Comparison of ENCODE assay signal across 8 cellular contexts in the genomic region with DNA sequence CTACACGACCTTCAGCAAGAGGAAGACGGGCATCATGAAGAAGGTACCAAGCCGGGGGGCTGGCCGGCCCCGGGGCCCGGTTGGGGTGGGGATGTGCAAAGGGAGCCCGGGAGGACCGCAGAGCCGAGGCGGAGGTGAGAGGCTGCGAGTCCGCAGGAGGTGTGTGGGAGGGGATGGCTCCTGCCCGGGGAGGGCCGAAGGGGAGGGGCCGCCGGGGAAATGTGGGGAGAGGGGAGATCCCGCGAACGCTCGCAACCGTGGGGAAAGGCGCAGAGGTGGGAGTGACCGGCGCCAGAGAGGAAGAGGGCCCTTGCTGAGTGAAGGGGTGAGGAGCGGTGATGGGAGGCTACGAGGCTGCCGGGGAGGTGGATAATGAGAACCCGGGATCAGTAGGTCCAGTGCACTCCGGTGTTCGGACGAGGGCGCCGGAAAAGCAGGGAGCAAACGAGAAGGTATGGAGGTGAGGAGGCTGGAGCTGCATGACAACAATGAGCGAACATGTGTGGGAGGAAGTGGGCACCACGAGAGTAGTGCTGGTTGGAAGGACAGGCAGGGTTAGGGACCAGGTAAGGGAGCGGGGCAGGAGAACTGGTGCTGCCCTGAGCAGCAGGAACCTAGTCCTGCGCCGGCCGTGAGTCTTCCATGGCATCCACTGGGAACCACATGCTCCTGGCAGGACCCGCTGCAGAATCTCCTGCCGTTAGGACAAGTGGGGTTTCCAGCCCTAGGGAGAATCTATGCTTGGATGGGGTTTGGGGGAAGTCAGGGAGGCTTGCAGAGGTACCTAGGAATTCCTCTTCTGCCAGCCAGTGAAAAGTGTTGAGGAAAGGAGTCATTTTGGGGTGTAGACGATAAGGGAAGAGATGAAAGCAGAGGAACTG. TPM values are rescaled to one million over a fixed set of nuclear protein-coding genes. Genes with fewer than 3 reads are reported as not detected.
A peak's percentile ranks its signal among the peaks of the same experiment; 100 is the strongest.
DNase-seq lines count a peak whose midpoint lies in the region; ATAC-seq and TF ChIP-seq lines count a peak whose summit lies in the region.

No MANE protein-coding gene starts in this region.

- H3K4me1 ChIP-seq in H9 (ENCODE audit: insufficient read depth, low read length): peaks cover 4% of the 10 kb centered on the region; the same call in 1 of the 2 replicates
- peaks cover 43% of the 10 kb centered on the region for H3K4me1 ChIP-seq in adipocyte (ENCODE audit: control insufficient read depth, insufficient read depth, low read length)
- H3K4me1 ChIP-seq in hepatocyte (ENCODE audit: insufficient read depth): peaks cover 23% of the 10 kb centered on the region
- peaks cover 34% of the 10 kb centered on the region for H3K4me1 ChIP-seq in psoas muscle

- H3K9ac ChIP-seq in H9 (ENCODE audit: extremely low read depth, insufficient read length, low read length): peak overlapping the region; percentile 73
- peak overlapping the region; percentile 95 for H3K9ac ChIP-seq in adipocyte (ENCODE audit: low read length)

- peaks cover 6% of the 10 kb centered on the region for H3K27me3 Mint-ChIP-seq in H9 (ENCODE audit: low read depth)

- WGBS in H9 (ENCODE audit: extremely low coverage, insufficient read length, low lambda C conversion rate): no CpG with 5 or more reads among the region's 43 CpGs
- 2% methylated on average over 20 of the region's 43 CpGs for WGBS in hepatocyte (ENCODE audit: low lambda C conversion rate, missing lambda C conversion rate)
- WGBS in psoas muscle, 3 donors: 1 to 2% (median 1%) methylated on average over 43 of the region's 43 CpGs

- no peak overlapping the region for H3T11ph ChIP-seq in H9 (ENCODE audit: low read length)

- peaks cover 20 to 37% (median 34%) of the 10 kb centered on the region in 3 experiments for H3K36me3 Mint-ChIP-seq in H9 (ENCODE audit: insufficient read depth in 1 of 3, low read depth in 3 of 3)

- H2AFZ ChIP-seq in H9 (ENCODE audit: low read length): no peak overlapping the region
- H2AFZ ChIP-seq in hepatocyte: peak overlapping the region; percentile 41

- no peaks in the 10 kb centered on the region for H3K9me3 ChIP-seq in H9 (ENCODE audit: control insufficient read depth, low read depth, low read length)
- no peaks in the 10 kb centered on the region for H3K9me3 ChIP-seq in adipocyte (ENCODE audit: control insufficient read depth, low read length)
- H3K9me3 ChIP-seq in hepatocyte (ENCODE audit: low read depth): no peaks in the 10 kb centered on the region
- H3K9me3 ChIP-seq in psoas muscle: no peaks in the 10 kb centered on the region

- no peak for DNase-seq in AG10803 (ENCODE audit: low read depth)
- no peak for DNase-seq in H9
- DNase-seq in SK-MEL-5 (ENCODE audit: low read depth, low spot score): peak; percentile 10
- DNase-seq in adipocyte (ENCODE audit: low read depth): peak; percentile 59
- DNase-seq in hepatocyte (ENCODE audit: low spot score): peak; percentile 62
- peak; percentile 49 to 72 for DNase-seq in psoas muscle
- no peak for DNase-seq in NCI-H524 treated with DMSO at 0.1 percent for 48 hours (lab: John Stamatoyannopoulos, UW)
- no peak for DNase-seq in NCI-H226

- H3K27ac Mint-ChIP-seq in H9: peak overlapping the region in 2 of 3 experiments; percentile 85 to 93; a peak in 5 of 7 replicates

- H3K4me1 Mint-ChIP-seq in H9: peaks cover 32 to 35% of the 10 kb centered on the region in 2 experiments

- no peaks in the 10 kb centered on the region for H3K27me3 ChIP-seq in H9 (ENCODE audit: insufficient read depth, low read length)
- H3K27me3 ChIP-seq in adipocyte (replicated peaks; ENCODE audit: control insufficient read depth, insufficient read depth, low read length): no peaks in the 10 kb centered on the region
- H3K27me3 ChIP-seq in hepatocyte: no peaks in the 10 kb centered on the region
- no peaks in the 10 kb centered on the region for H3K27me3 ChIP-seq in psoas muscle (ENCODE audit: insufficient read depth in 3 of 3, low read length in 2 of 3)

- H2BK20ac ChIP-seq in H9 (ENCODE audit: low read depth, low read length, poor library complexity, severe bottlenecking): no peak overlapping the region

- no peaks in the 10 kb centered on the region for H3K9me2 ChIP-seq in hepatocyte (replicated peaks; ENCODE audit: insufficient read depth)

- no peak overlapping the region for H4K91ac ChIP-seq in H9 (ENCODE audit: insufficient read length, low read depth, low read length)

- H3K36me3 ChIP-seq in adipocyte (ENCODE audit: control insufficient read depth, insufficient read depth, low read length, severe bottlenecking) (peaks cover 19% of the 10 kb centered on the region), hepatocyte (replicated peaks; ENCODE audit: insufficient read depth, low read depth) (no peaks in the 10 kb centered on the region), psoas muscle (ENCODE audit: insufficient read depth in 1 of 2, low read depth in 1 of 2) (peaks cover 0 to 25% of the 10 kb centered on the region in 2 donors)

- TF ChIP-seq CTCF in AG10803 (conservative IDR thresholded peaks at IDR 0.05; ENCODE audit: low read length) (no peak), H9 (conservative IDR thresholded peaks at IDR 0.05) (no peak), hepatocyte (IDR thresholded peaks at IDR 0.05; ENCODE audit: poor library complexity) (no peak), psoas muscle (IDR thresholded peaks at IDR 0.05) (no peak)

- intact Hi-C loops in psoas muscle (cut with DNase I): no loop called here

- H4K20me1 ChIP-seq in H9 (ENCODE audit: control insufficient read depth, insufficient read depth, insufficient read length) (no peaks in the 10 kb centered on the region), hepatocyte (ENCODE audit: insufficient read depth, poor library complexity, severe bottlenecking) (peaks cover 18% of the 10 kb centered on the region)

- H3K79me2 ChIP-seq in H9 (ENCODE audit: insufficient read depth, low read length): peaks cover 2% of the 10 kb centered on the region; the same call in 1 of the 2 replicates
- H3K79me2 ChIP-seq in hepatocyte: peaks cover 36% of the 10 kb centered on the region

- H4K5ac ChIP-seq in H9 (ENCODE audit: insufficient read length, low read depth, low read length): no peak overlapping the region

- peaks cover 23% of the 10 kb centered on the region for H3K23me2 ChIP-seq in H9 (ENCODE audit: insufficient read length, low read depth, low read length, poor library complexity, severe bottlenecking)

- peak overlapping the region; percentile 99 for H3K18ac ChIP-seq in H9 (ENCODE audit: insufficient read length, low read depth, low read length)

- H3K56ac ChIP-seq in H9 (ENCODE audit: insufficient read length, low read depth, low read length): no peak overlapping the region

- H3K14ac ChIP-seq in H9 (ENCODE audit: insufficient read depth, low read length): peak overlapping the region; percentile 81

- no peak overlapping the region for H4K8ac ChIP-seq in H9 (replicated peaks; ENCODE audit: insufficient read length, low read depth, low read length)

- H2BK15ac ChIP-seq in H9 (ENCODE audit: low read depth, low read length): no peak overlapping the region

- H3K27ac ChIP-seq in H9 (ENCODE audit: insufficient read length, low read depth, low read length) (no peak overlapping the region), hepatocyte (peak overlapping the region; percentile 92), psoas muscle (peak overlapping the region; percentile 97)

- in situ Hi-C loops in SK-MEL-5 (cut with HindIII; ENCODE audit: low pct_unique_long_range_greater_than_20kb, low sequenced_read_pairs): no loop called here

- peak overlapping the region; percentile 79 for H3K4me2 ChIP-seq in H9 (ENCODE audit: insufficient read depth, insufficient read length, low read length)
- peak overlapping the region; percentile 73 for H3K4me2 ChIP-seq in hepatocyte

- H2AK5ac ChIP-seq in H9 (ENCODE audit: insufficient read length, low read length): no peak overlapping the region

- ATAC-seq in psoas muscle: no peak

- no peak overlapping the region for H2BK120ac ChIP-seq in H9 (ENCODE audit: low read depth, low read length, poor library complexity, severe bottlenecking)

- peaks cover 4% of the 10 kb centered on the region for H3K79me1 ChIP-seq in H9 (ENCODE audit: insufficient read depth, low read depth, low read length, poor library complexity, severe bottlenecking)

- no peak overlapping the region for H3K23ac ChIP-seq in H9 (ENCODE audit: insufficient read length, low read depth, low read length)

- peak overlapping the region; percentile 42; the same call in 1 of the 2 replicates for H3K4ac ChIP-seq in H9 (ENCODE audit: low read depth, low read length)

- H2BK12ac ChIP-seq in H9 (ENCODE audit: insufficient read length, low read depth, low read length): no peak overlapping the region

- H3K4me3 Mint-ChIP-seq in H9: peak overlapping the region; percentile 99 to 100

- no peak overlapping the region for H2BK5ac ChIP-seq in H9 (ENCODE audit: insufficient read length, low read length)

- H3K4me3 ChIP-seq in AG10803 (ENCODE audit: low read length): peak overlapping the region; percentile 98
- H3K4me3 ChIP-seq in adipocyte (ENCODE audit: low read length): peak overlapping the region; percentile 87
- H3K4me3 ChIP-seq in hepatocyte: peak overlapping the region; percentile 74
- H3K4me3 ChIP-seq in psoas muscle: peak overlapping the region; percentile 89

- H3K9me3 Mint-ChIP-seq in H9: peaks cover 0 to 3% of the 10 kb centered on the region in 2 experiments; a peak in 2 of 5 replicates

RNA-seq across cellular contexts. Expression of a gene that starts 1.3 kb away (rescaled TPM):
- total RNA-seq in H9 (2021): 57.5 and 59.7 TPM in 2 replicates
- total RNA-seq in SK-MEL-5 (2014; rRNA removed; shearing (Covaris generic)): 16.4 and 17.6 TPM in 2 replicates
- polyA plus RNA-seq in SK-MEL-5 (2015; cell fraction: cytosol; rRNA removed): 36.9 and 48.1 TPM in 2 replicates
- 17.0 and 31.4 TPM in 2 replicates for polyA plus RNA-seq in SK-MEL-5 (2015; cell fraction: nucleus; rRNA removed)
- total RNA-seq in hepatocyte: 19.1 and 22.0 TPM in 2 replicates
- 7.4 and 9.3 TPM in 2 replicates for polyA plus RNA-seq in hepatocyte
- total RNA-seq in psoas muscle: 10 to 100 TPM; 36.4 to 46.6 (median 40.1) TPM
- 10 to 100 TPM; 26.3 to 57.7 (median 34.7) TPM for polyA plus RNA-seq in psoas muscle

RNA-seq across cellular contexts. Expression of a gene that starts 9.6 kb away (rescaled TPM):
- total RNA-seq in H9 (2021) (15.2 and 15.5 TPM in 2 replicates), hepatocyte (13.4 and 26.2 TPM in 2 replicates), psoas muscle (10 to 100 TPM in 2 of 4 donors, 1 to 10 TPM in 2; 6.5 to 10.9 (median 9.6) TPM)
- 16.7 and 18.1 TPM in 2 replicates for total RNA-seq in SK-MEL-5 (2014; rRNA removed; shearing (Covaris generic))
- polyA plus RNA-seq in SK-MEL-5 (2015; cell fraction: cytosol; rRNA removed): 18.2 and 18.7 TPM in 2 replicates
- polyA plus RNA-seq in SK-MEL-5 (2015; cell fraction: nucleus; rRNA removed): 185 and 202 TPM in 2 replicates
- polyA plus RNA-seq in hepatocyte (20.1 and 22.3 TPM in 2 replicates), psoas muscle (10 to 100 TPM in 2 of 3 donors, 1 to 10 TPM in 1; 6.3 to 10.8 (median 10.7) TPM)

RNA-seq across cellular contexts. Expression of a gene that starts 56.9 kb away (rescaled TPM):
- total RNA-seq in H9 (2021): 47.0 and 56.2 TPM in 2 replicates
- total RNA-seq in SK-MEL-5 (2014; rRNA removed; shearing (Covaris generic)): 108 and 109 TPM in 2 replicates
- 95.3 and 195 TPM in 2 replicates for polyA plus RNA-seq in SK-MEL-5 (2015; cell fraction: cytosol; rRNA removed)
- 17.7 and 47.5 TPM in 2 replicates for polyA plus RNA-seq in SK-MEL-5 (2015; cell fraction: nucleus; rRNA removed)
- 105 and 124 TPM in 2 replicates for total RNA-seq in hepatocyte
- 136 and 153 TPM in 2 replicates for polyA plus RNA-seq in hepatocyte
- total RNA-seq in psoas muscle: 10 to 100 TPM; 20.7 to 61.9 (median 37.2) TPM
- 10 to 100 TPM; 52.5 to 83.6 (median 55.9) TPM for polyA plus RNA-seq in psoas muscle

Comparison
In these comparisons a context has a peak if more than half of its experiments do, and no peak if none do; other contexts are left out.
1. DNase-seq: peak in SK-MEL-5 (single experiment), adipocyte (single experiment), hepatocyte (single experiment) and psoas muscle (2 of 2); none in AG10803 (single experiment), H9 (single experiment), NCI-H524 treated with DMSO at 0.1 percent for 48 hours (single experiment) and NCI-H226 (single experiment).
2. Peak in every context shown above with its lines, with median percentiles within 50 percentile points of each other: H3K4me3 ChIP-seq.